ENCODE assay signal across 8 cellular contexts in the genomic region with DNA sequence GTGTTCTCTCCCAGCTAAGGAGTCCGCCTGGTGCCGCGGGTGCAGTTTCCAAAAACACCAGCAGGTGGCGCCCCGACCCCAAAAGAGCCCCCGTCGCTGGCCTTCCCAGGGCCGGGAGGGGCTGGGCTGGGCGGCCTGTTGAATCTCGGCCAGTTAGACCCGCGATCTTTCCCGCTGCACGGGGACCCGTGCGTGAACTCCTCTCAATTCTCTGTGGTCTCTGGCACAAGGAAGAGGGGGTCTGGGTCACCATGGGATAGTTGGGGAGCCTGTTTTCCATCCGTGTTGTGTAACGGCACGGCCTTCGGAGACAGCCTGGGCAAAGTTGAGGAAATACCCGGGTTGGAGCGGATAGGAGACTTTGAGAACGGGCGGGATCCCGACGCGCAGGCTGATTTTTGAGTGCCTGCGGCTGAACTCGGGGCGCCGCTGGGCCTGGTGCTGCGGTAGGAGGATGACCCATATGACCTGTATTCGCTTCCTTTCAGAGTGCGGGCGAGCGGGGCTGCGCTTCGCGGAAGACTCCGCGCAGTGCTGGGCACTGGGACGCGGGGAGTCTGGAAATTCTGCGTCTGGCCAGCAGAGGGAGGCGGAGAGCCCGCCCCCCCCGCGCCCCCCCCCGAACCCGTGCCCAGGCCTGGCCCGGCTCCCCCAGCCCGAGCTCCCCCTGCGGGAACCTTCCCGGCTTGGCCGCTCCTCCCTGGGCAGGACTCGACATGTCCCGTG. TPM values are rescaled to one million over a fixed set of nuclear protein-coding genes. Genes with fewer than 3 reads are reported as not detected.
DNase-seq lines count a peak whose midpoint lies in the region; ATAC-seq, FAIRE-seq and TF ChIP-seq lines count a peak whose summit lies in the region.

No MANE protein-coding gene starts in this region.

- no peak overlapping the region for H3K23ac ChIP-seq in neuronal stem cell (ENCODE audit: low read depth, low read length, poor library complexity)

- no peaks in the 10 kb centered on the region for H4K20me1 ChIP-seq in KMS-11 (ENCODE audit: insufficient read depth)

- peak overlapping the region; percentile 7 for H2BK15ac ChIP-seq in neuronal stem cell (ENCODE audit: low read length)

- no peak overlapping the region for H2BK120ac ChIP-seq in neuronal stem cell (ENCODE audit: low read depth, low read length)

- H3K36me3 ChIP-seq in KMS-11 (ENCODE audit: insufficient read depth): no peaks in the 10 kb centered on the region
- H3K36me3 ChIP-seq in neuronal stem cell (replicated peaks in 1 of 2; ENCODE audit: control insufficient read depth in 2 of 2, insufficient read depth in 2 of 2, low read length in 2 of 2): no peaks in the 10 kb centered on the region
- H3K36me3 ChIP-seq in subcutaneous abdominal adipose tissue (ENCODE audit: control insufficient read depth in 5 of 5, insufficient read depth in 5 of 5, low read length in 5 of 5): no peaks in the 10 kb centered on the region

- DNase-seq in DMS 273 treated with DMSO at 0.1 percent for 48 hours (lab: John Stamatoyannopoulos, UW): peak; percentile 58
- peak; percentile 68 for DNase-seq in SHP77 treated with DMSO at 0.1 percent for 48 hours (lab: John Stamatoyannopoulos, UW)
- DNase-seq in activated naive CD4-positive, alpha-beta T cell (lab: John Stamatoyannopoulos, UW): peak; percentile 82 to 88 (median 84)
- DNase-seq in frontal cortex (ENCODE audit: low spot score in 2 of 2): peak; percentile 90 to 95
- DNase-seq in neuronal stem cell (ENCODE audit: low spot score): peak; percentile 88

- H3K18ac ChIP-seq in neuronal stem cell (ENCODE audit: low read length): peak overlapping the region; percentile 95

- H3K14ac ChIP-seq in neuronal stem cell (ENCODE audit: low read length): peak overlapping the region; percentile 22

- peak; percentile 78 for ATAC-seq in GM21619 (IDR thresholded peaks at IDR 0.05; ENCODE audit: unreplicated experiment)

- WGBS in neuronal stem cell (ENCODE audit: extremely low coverage in 2 of 2, insufficient read length in 2 of 2, insufficient replicate concordance in 1 of 2), 2 donors: no CpG with 5 or more reads among the region's 57 CpGs

- peak; percentile 21 for FAIRE-seq in frontal cortex (lab: Jason Lieb, UNC)

- H4K8ac ChIP-seq in neuronal stem cell (ENCODE audit: low read depth, low read length): no peak overlapping the region

- H3K27ac ChIP-seq in KMS-11 (no peak overlapping the region), neuronal stem cell (replicated peaks; ENCODE audit: low read length) (no peak overlapping the region), subcutaneous abdominal adipose tissue (ENCODE audit: low read depth, low read length) (peak overlapping the region; percentile 51)

- H2BK5ac ChIP-seq in neuronal stem cell (ENCODE audit: low read length): no peak overlapping the region

- H3K79me2 ChIP-seq in KMS-11 (ENCODE audit: insufficient read depth, low read depth): no peaks in the 10 kb centered on the region

- no peak overlapping the region for H3K4me3 ChIP-seq in KMS-11 (IDR thresholded peaks at IDR 0.05; ENCODE audit: insufficient read depth, low read depth, low read length)
- H3K4me3 ChIP-seq in neuronal stem cell (ENCODE audit: low read length in 2 of 2): peak overlapping the region; percentile 60 to 85
- peak overlapping the region; percentile 67 to 88 (median 82) for H3K4me3 ChIP-seq in subcutaneous abdominal adipose tissue (ENCODE audit: low read depth in 1 of 5, low read length in 5 of 5)

- peak overlapping the region; percentile 38; the same call in 1 of the 2 replicates for H3K9ac ChIP-seq in KMS-11
- H3K9ac ChIP-seq in neuronal stem cell (ENCODE audit: low read depth, low read length, poor library complexity): peak overlapping the region; percentile 97
- H3K9ac ChIP-seq in subcutaneous abdominal adipose tissue (ENCODE audit: low read length in 5 of 5): peak overlapping the region in 4 of 5 donors; percentile 79 to 88 (median 82)

- TF ChIP-seq CTCF in KMS-11 (conservative IDR thresholded peaks at IDR 0.05; ENCODE audit: low read depth, low read length): peak; percentile 93

- H3K4me2 ChIP-seq in KMS-11: peak overlapping the region; percentile 99
- peak overlapping the region; percentile 97 for H3K4me2 ChIP-seq in neuronal stem cell (ENCODE audit: insufficient read depth, low read length, poor library complexity, severe bottlenecking)

- H4K91ac ChIP-seq in neuronal stem cell (ENCODE audit: low read depth, low read length, poor library complexity): no peak overlapping the region

- no peaks in the 10 kb centered on the region for H3K9me3 ChIP-seq in neuronal stem cell (replicated peaks in 1 of 2; ENCODE audit: control insufficient read depth in 2 of 2, insufficient read depth in 1 of 2, low read depth in 1 of 2, low read length in 2 of 2)
- no peaks in the 10 kb centered on the region for H3K9me3 ChIP-seq in subcutaneous abdominal adipose tissue (ENCODE audit: control insufficient read depth in 5 of 5, low read length in 5 of 5)

- H3K4ac ChIP-seq in neuronal stem cell (ENCODE audit: low read length): no peak overlapping the region

- H2BK12ac ChIP-seq in neuronal stem cell (ENCODE audit: low read length): no peak overlapping the region

- no peak overlapping the region for H2AK5ac ChIP-seq in neuronal stem cell (ENCODE audit: low read depth, low read length)

- no peaks in the 10 kb centered on the region for H3K79me1 ChIP-seq in neuronal stem cell (ENCODE audit: low read depth, low read length)

- H3K4me1 ChIP-seq in KMS-11 (ENCODE audit: low read depth, poor library complexity, severe bottlenecking) (no peaks in the 10 kb centered on the region), neuronal stem cell (ENCODE audit: control insufficient read depth in 2 of 2, insufficient read depth in 1 of 2, low read depth in 1 of 2, low read length in 2 of 2) (peaks cover 9 to 12% of the 10 kb centered on the region in 2 donors), subcutaneous abdominal adipose tissue (ENCODE audit: control insufficient read depth in 5 of 5, insufficient read depth in 5 of 5, low read length in 5 of 5) (peaks cover 2 to 19% (median 11%) of the 10 kb centered on the region in 5 donors)

- H3K27me3 ChIP-seq in KMS-11 (ENCODE audit: insufficient read depth, low read depth): peaks cover 4% of the 10 kb centered on the region; the same call in 1 of the 2 replicates
- H3K27me3 ChIP-seq in neuronal stem cell (ENCODE audit: control insufficient read depth in 3 of 3, insufficient read depth in 3 of 3, low read depth in 1 of 3, low read length in 3 of 3): peaks cover 0 to 36% (median 12%) of the 10 kb centered on the region in 3 experiments
- peaks cover 0 to 4% (median 0%) of the 10 kb centered on the region in 5 donors for H3K27me3 ChIP-seq in subcutaneous abdominal adipose tissue (ENCODE audit: control insufficient read depth in 5 of 5, insufficient read depth in 4 of 5, low read length in 5 of 5)

- peak overlapping the region; percentile 96 for H2AFZ ChIP-seq in KMS-11 (ENCODE audit: low read depth)
- peak overlapping the region; percentile 99 for H2AFZ ChIP-seq in neuronal stem cell (ENCODE audit: low read length)

RNA-seq across cellular contexts. Expression of a gene that starts 7.9 kb away (rescaled TPM):
- total RNA-seq in frontal cortex: 15.9 TPM
- 0.92 TPM for polyA plus RNA-seq in neuronal stem cell (2013, experiment 1 of 2)
- polyA plus RNA-seq in neuronal stem cell (2013, experiment 2 of 2): 0.93 TPM

Comparison
In these comparisons a context has a peak if more than half of its experiments do, and no peak if none do; other contexts are left out.
1. H3K9ac ChIP-seq: peak in every context shown above with its lines; median percentile 97 in neuronal stem cell; 82 in subcutaneous abdominal adipose tissue; 38 in KMS-11.